In genomic region chr3:23438657-23439056, GRCh38 we compare ENCODE assay signal across 1 cellular context.
TF ChIP-seq lines count a peak whose summit lies in the region.

No MANE protein-coding gene starts in this region.

TF ChIP-seq in endothelial cell of umbilical vein, 7 proteins besides CTCF, POLR2A, EP300 and RAD21 (continued from another document):
- no peak for TF ChIP-seq MYC (IDR thresholded peaks at IDR 0.05; ENCODE audit: low read depth, low read length)
